ENCODE assay signal across 31 cellular contexts in the genomic region with DNA sequence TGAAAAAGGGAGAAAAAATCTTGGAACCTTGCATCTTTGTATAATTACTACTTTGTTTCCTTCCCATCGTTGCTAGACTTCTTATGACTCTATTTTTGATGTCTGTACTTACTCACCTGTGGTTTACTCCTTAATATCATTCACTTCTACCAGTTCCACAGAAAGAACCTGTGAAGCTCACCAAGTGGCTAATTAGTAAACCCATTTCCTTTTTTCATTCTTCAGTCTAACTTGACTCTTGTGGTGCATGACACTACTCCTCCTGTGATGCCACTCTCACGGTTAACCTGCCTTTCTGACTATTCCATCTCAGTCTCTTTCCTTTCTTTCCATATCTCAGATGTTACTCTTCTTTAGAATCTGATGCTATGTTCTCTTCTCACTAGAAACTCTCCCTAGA. TPM values are rescaled to one million over a fixed set of nuclear protein-coding genes. Genes with fewer than 3 reads are reported as not detected.
A peak's percentile ranks its signal among the peaks of the same experiment; 100 is the strongest.
DNase-seq lines count a peak whose midpoint lies in the region; ATAC-seq and TF ChIP-seq lines count a peak whose summit lies in the region.
"Had no signal": no experiment of that assay in that cellular context is flagged by ENCODE, and none has a peak within 500 bp of the region (broad histone marks: within the 10 kb centered on the region; RNA-seq: fewer than 3 reads in every experiment).

No MANE protein-coding gene starts in this region.

- TF ChIP-seq CTCF in colonic mucosa (IDR thresholded peaks at IDR 0.05): no peak

- ATAC-seq in GM19438 (IDR thresholded peaks at IDR 0.05; ENCODE audit: low read depth, unreplicated experiment) (peak; percentile 74), HG03460 (IDR thresholded peaks at IDR 0.05; ENCODE audit: unreplicated experiment) (peak; percentile 77), HG02798 (IDR thresholded peaks at IDR 0.05; ENCODE audit: poor library complexity, unreplicated experiment) (no peak), HG03159 (IDR thresholded peaks at IDR 0.05; ENCODE audit: unreplicated experiment) (no peak)
- ATAC-seq in stimulated activated effector memory CD8-positive, alpha-beta T cell treated with anti-CD3 and anti-CD28 coated beads, Interleukin-12 subunit alpha, Interleukin-12 subunit beta, amount 100 ng/mL, for 72 hours: peak; percentile 96
- ATAC-seq: gastroesophageal sphincter, left lobe of liver, pancreas, PC-3, Right ventricle myocardium inferior, SK-N-SH treated with all-trans-retinoic acid at 6 μM for 48 hours had no signal

- H3K27me3 ChIP-seq in colonic mucosa: no peaks in the 10 kb centered on the region
- H3K27me3 ChIP-seq: gastroesophageal sphincter, pancreas, testis had no signal

- no peaks in the 10 kb centered on the region for H3K36me3 ChIP-seq in colonic mucosa
- H3K36me3 ChIP-seq: gastroesophageal sphincter, pancreas had no signal

- peak; percentile 17 for DNase-seq in activated CD4-positive, alpha-beta T cell treated with anti-CD3 and anti-CD28 coated beads for 48 hours
- no peak for DNase-seq in activated CD4-positive, alpha-beta T cell treated with anti-CD3 and anti-CD28 coated beads, Interleukin-2, amount 10 ng/mL, durations not matched to agents 7 days and 5 days
- DNase-seq in stimulated activated effector memory CD8-positive, alpha-beta T cell treated with anti-CD3 and anti-CD28 coated beads, Interleukin-12 subunit alpha, Interleukin-12 subunit beta, amount 100 ng/mL, for 72 hours (ENCODE audit: low spot score in 2 of 2): no peak
- DNase-seq in colonic mucosa: no peak
- DNase-seq: 8988T; activated effector memory CD4-positive, alpha-beta T cell treated with Interleukin-2 at 50 U/mL for 16 hours; Calu3; DMS79 treated with DMSO at 0.1 percent for 48 hours; GF-D8; H7; hippocampal formation; immature natural killer cell; KG1; mesenchymal stem cell; MM.1S; NCI-H1436; NCI-H2107; pancreas; PC-3; testis had no signal

- H3K9ac ChIP-seq in colonic mucosa (ENCODE audit: low read depth in 2 of 2, low read length in 2 of 2): no peak overlapping the region

- H3K27me3 Mint-ChIP-seq in activated CD4-positive, alpha-beta T cell treated with anti-CD3 and anti-CD28 coated beads, Interleukin-2, amount 10 ng/mL, durations not matched to agents 7 days and 5 days: no peaks in the 10 kb centered on the region
- H3K27me3 Mint-ChIP-seq: central memory CD8-positive, alpha-beta T cell had no signal

- no peaks in the 10 kb centered on the region for H3K4me1 ChIP-seq in colonic mucosa
- H3K4me1 ChIP-seq: pancreas, testis had no signal

- no peaks in the 10 kb centered on the region for H3K9me3 Mint-ChIP-seq in activated CD4-positive, alpha-beta T cell treated with anti-CD3 and anti-CD28 coated beads, Interleukin-2, amount 10 ng/mL, durations not matched to agents 7 days and 5 days
- H3K9me3 Mint-ChIP-seq in stimulated activated effector memory CD8-positive, alpha-beta T cell treated with anti-CD3 and anti-CD28 coated beads, Interleukin-12 subunit alpha, Interleukin-12 subunit beta, amount 100 ng/mL, for 72 hours: no peaks in the 10 kb centered on the region
- H3K9me3 Mint-ChIP-seq: central memory CD8-positive, alpha-beta T cell; immature natural killer cell; neural crest cell had no signal

- H3K4me3 ChIP-seq in colonic mucosa: no peak overlapping the region
- H3K4me3 ChIP-seq: gastroesophageal sphincter, pancreas, testis had no signal

- H3K27ac ChIP-seq in colonic mucosa: no peak overlapping the region
- H3K27ac ChIP-seq: gastroesophageal sphincter, pancreas, testis had no signal

- POLR2A ChIA-PET in activated CD4-positive, alpha-beta T cell treated with anti-CD3 and anti-CD28 coated beads, Interleukin-2, amount 10 ng/mL, durations not matched to agents 7 days and 5 days (lab: Charles Lee): no interaction called here

- CTCF ChIA-PET in activated CD4-positive, alpha-beta T cell treated with anti-CD3 and anti-CD28 coated beads, Interleukin-2, amount 10 ng/mL, durations not matched to agents 7 days and 5 days (lab: Charles Lee): interaction anchor here (0.9 to 1.0 kb wide), 3 partner anchors 13 to 97 kb away, joined by 3 read pairs; no protein-coding TSS in a partner anchor

- no peak overlapping the region for H3K4me3 Mint-ChIP-seq in activated CD4-positive, alpha-beta T cell treated with anti-CD3 and anti-CD28 coated beads, Interleukin-2, amount 10 ng/mL, durations not matched to agents 7 days and 5 days
- no peak overlapping the region for H3K4me3 Mint-ChIP-seq in stimulated activated effector memory CD8-positive, alpha-beta T cell treated with anti-CD3 and anti-CD28 coated beads, Interleukin-12 subunit alpha, Interleukin-12 subunit beta, amount 100 ng/mL, for 72 hours
- H3K4me3 Mint-ChIP-seq: CD14-positive monocyte; central memory CD8-positive, alpha-beta T cell; immature natural killer cell; neural crest cell had no signal

- H3K36me3 Mint-ChIP-seq in activated CD4-positive, alpha-beta T cell treated with anti-CD3 and anti-CD28 coated beads, Interleukin-2, amount 10 ng/mL, durations not matched to agents 7 days and 5 days (ENCODE audit: low read depth): peaks cover 2% of the 10 kb centered on the region
- no peaks in the 10 kb centered on the region for H3K36me3 Mint-ChIP-seq in stimulated activated effector memory CD8-positive, alpha-beta T cell treated with anti-CD3 and anti-CD28 coated beads, Interleukin-12 subunit alpha, Interleukin-12 subunit beta, amount 100 ng/mL, for 72 hours

- H3K4me1 Mint-ChIP-seq in activated CD4-positive, alpha-beta T cell treated with anti-CD3 and anti-CD28 coated beads, Interleukin-2, amount 10 ng/mL, durations not matched to agents 7 days and 5 days: no peaks in the 10 kb centered on the region
- no peaks in the 10 kb centered on the region for H3K4me1 Mint-ChIP-seq in stimulated activated effector memory CD8-positive, alpha-beta T cell treated with anti-CD3 and anti-CD28 coated beads, Interleukin-12 subunit alpha, Interleukin-12 subunit beta, amount 100 ng/mL, for 72 hours
- H3K4me1 Mint-ChIP-seq: CD14-positive monocyte; central memory CD8-positive, alpha-beta T cell; immature natural killer cell had no signal

- intact Hi-C loops in colonic mucosa (cut with DNase I): no loop called here

- H3K27ac Mint-ChIP-seq in activated CD4-positive, alpha-beta T cell treated with anti-CD3 and anti-CD28 coated beads, Interleukin-2, amount 10 ng/mL, durations not matched to agents 7 days and 5 days: no peak overlapping the region
- no peak overlapping the region for H3K27ac Mint-ChIP-seq in stimulated activated effector memory CD8-positive, alpha-beta T cell treated with anti-CD3 and anti-CD28 coated beads, Interleukin-12 subunit alpha, Interleukin-12 subunit beta, amount 100 ng/mL, for 72 hours
- H3K27ac Mint-ChIP-seq: CD14-positive monocyte, immature natural killer cell had no signal

- H3K9me3 ChIP-seq in colonic mucosa: no peaks in the 10 kb centered on the region
- H3K9me3 ChIP-seq: gastroesophageal sphincter, pancreas, testis had no signal

RNA-seq across cellular contexts. Expression of a gene that starts 14.6 kb away (rescaled TPM):
- 1 to 10 TPM; 7.0 to 8.2 TPM for total RNA-seq in activated CD4-positive, alpha-beta T cell treated with anti-CD3 and anti-CD28 coated beads, Interleukin-2, amount 10 ng/mL, durations not matched to agents 7 days and 5 days
- 1 to 10 TPM; 1.6 to 4.5 TPM for total RNA-seq in colonic mucosa

Comparison
In these comparisons a context has a peak if more than half of its experiments do, and no peak if none do; other contexts are left out.
1. ATAC-seq: peak in GM19438 (single experiment), HG03460 (single experiment) and stimulated activated effector memory CD8-positive, alpha-beta T cell treated with anti-CD3 and anti-CD28 coated beads, Interleukin-12 subunit alpha, Interleukin-12 subunit beta, amount 100 ng/mL, for 72 hours (single experiment); none in HG02798 (single experiment) and HG03159 (single experiment).